8 cellular contexts compared by ENCODE assay signal in genomic region chr10:58384095-58384494, GRCh38. TPM values are rescaled to one million over a fixed set of nuclear protein-coding genes. Genes with fewer than 3 reads are reported as not detected.
DNase-seq lines count a peak whose midpoint lies in the region; ATAC-seq, FAIRE-seq and TF ChIP-seq lines count a peak whose summit lies in the region.

No MANE protein-coding gene starts in this region.

- peak overlapping the region; percentile 87 for H3K4me2 ChIP-seq in PC-3 (ENCODE audit: low read length)

- no peaks in the 10 kb centered on the region for H3K27me3 Mint-ChIP-seq in activated CD4-positive, alpha-beta T cell treated with anti-CD3 and anti-CD28 coated beads for 36 hours
- no peaks in the 10 kb centered on the region for H3K27me3 Mint-ChIP-seq in endodermal cell (ENCODE audit: insufficient read depth)

- CTCF ChIA-PET in activated CD4-positive, alpha-beta T cell treated with anti-CD3 and anti-CD28 coated beads for 36 hours (lab: Charles Lee): interaction anchor here (0.7 to 2.5 kb wide), 12 partner anchors 9 to 206 kb away, joined by 3 to 14 read pairs (median 6); partner anchors contain the start of genes CISD1, IPMK and UBE2D1
- CTCF ChIA-PET in PC-3 (lab: Charles Lee): no interaction called here

- peak overlapping the region; percentile 99 for H2AFZ ChIP-seq in PC-3 (ENCODE audit: low read length)

- WGBS in endodermal cell (ENCODE audit: insufficient coverage in 1 of 2, insufficient read length in 1 of 2), 2 experiments: 84 to 100% methylated on average over 1 to 3 of the region's 3 CpGs
- 37 to 69% methylated on average over 3 of the region's 3 CpGs for WGBS in pancreas, 2 donors

- intact Hi-C loops in activated CD4-positive, alpha-beta T cell treated with anti-CD3 and anti-CD28 coated beads for 36 hours (cut with DNase I, micrococcal nuclease): loop anchor here in 1 of 2 experiments (2.0 kb wide), 1 partner anchor 207 kb away; no protein-coding TSS in a partner anchor
- intact Hi-C loops in PC-3 (cut with micrococcal nuclease): loop anchor here (2.0 kb wide), 1 partner anchor 31 kb away; no protein-coding TSS in a partner anchor
- intact Hi-C loops in pancreas (cut with DNase I): no loop called here

- peak; percentile 30 for ATAC-seq in activated CD4-positive, alpha-beta T cell treated with anti-CD3 and anti-CD28 coated beads for 36 hours
- ATAC-seq in HG02943 (IDR thresholded peaks at IDR 0.05; ENCODE audit: low read depth, unreplicated experiment) (peak; percentile 60), PC-3 (peak; percentile 20), pancreas (peak in 3 of 4 donors; percentile 37 to 53 (median 38))

- H3K79me2 ChIP-seq in PC-3 (ENCODE audit: low read length): peaks cover 46% of the 10 kb centered on the region

- peak overlapping the region; percentile 87 for H3K4me3 ChIP-seq in PC-3 (ENCODE audit: low read length)
- peak overlapping the region; percentile 90 for H3K4me3 ChIP-seq in endodermal cell (ENCODE audit: low read length)
- peak overlapping the region in 3 of 4 donors; percentile 51 to 90 (median 76) for H3K4me3 ChIP-seq in pancreas

- no peaks in the 10 kb centered on the region for H3K9me3 Mint-ChIP-seq in activated CD4-positive, alpha-beta T cell treated with anti-CD3 and anti-CD28 coated beads for 36 hours (ENCODE audit: low read depth)
- H3K9me3 Mint-ChIP-seq in endodermal cell: no peaks in the 10 kb centered on the region

- peaks cover 25% of the 10 kb centered on the region for H3K4me1 ChIP-seq in PC-3 (ENCODE audit: insufficient read depth, low read length)
- H3K4me1 ChIP-seq in endodermal cell (ENCODE audit: control insufficient read depth, insufficient read depth, low read length): no peaks in the 10 kb centered on the region
- peaks cover 0 to 10% (median 0%) of the 10 kb centered on the region in 3 donors for H3K4me1 ChIP-seq in pancreas

- H3K27me3 ChIP-seq in PC-3 (ENCODE audit: low read length) (no peaks in the 10 kb centered on the region), endodermal cell (ENCODE audit: control insufficient read depth, insufficient read depth, low read length, poor library complexity, severe bottlenecking) (no peaks in the 10 kb centered on the region), pancreas (no peaks in the 10 kb centered on the region)

- FAIRE-seq in pancreas (lab: Jason Lieb, UNC): no peak

- no TSS peak for BruUV-seq in PC-3 (replicated peaks; lab: Mats Ljungman, UMichigan)

- H3K9ac ChIP-seq in PC-3 (ENCODE audit: low read length) (peak overlapping the region; percentile 92; the same call in 1 of the 2 replicates), endodermal cell (ENCODE audit: extremely low read depth, low read length, poor library complexity, severe bottlenecking) (no peak overlapping the region)

- H3K27ac Mint-ChIP-seq in activated CD4-positive, alpha-beta T cell treated with anti-CD3 and anti-CD28 coated beads for 36 hours: no peak overlapping the region
- no peak overlapping the region for H3K27ac Mint-ChIP-seq in endodermal cell

- H3K4me1 Mint-ChIP-seq in activated CD4-positive, alpha-beta T cell treated with anti-CD3 and anti-CD28 coated beads for 36 hours: peaks cover 35% of the 10 kb centered on the region
- H3K4me1 Mint-ChIP-seq in endodermal cell: peaks cover 9% of the 10 kb centered on the region

- TF ChIP-seq CTCF in PC-3 (conservative IDR thresholded peaks at IDR 0.05; ENCODE audit: low read depth, low read length): no peak
- TF ChIP-seq CTCF in endodermal cell (conservative IDR thresholded peaks at IDR 0.05): no peak
- TF ChIP-seq CTCF in pancreas (IDR thresholded peaks at IDR 0.05): no peak

- peaks cover 25% of the 10 kb centered on the region for H4K20me1 ChIP-seq in PC-3 (ENCODE audit: low read length)

- H3K27ac ChIP-seq in PC-3 (ENCODE audit: low read length): no peak overlapping the region
- no peak overlapping the region for H3K27ac ChIP-seq in endodermal cell (ENCODE audit: low read depth, low read length)
- H3K27ac ChIP-seq in pancreas: peak overlapping the region in 3 of 4 donors; percentile 60 to 78 (median 67)

- H3F3A ChIP-seq in PC-3 (ENCODE audit: low read length, unreplicated experiment): no peaks in the 10 kb centered on the region

- no peaks in the 10 kb centered on the region for H3K9me3 ChIP-seq in PC-3 (ENCODE audit: low read length)
- H3K9me3 ChIP-seq in endodermal cell (ENCODE audit: control insufficient read depth, low read length): no peaks in the 10 kb centered on the region
- H3K9me3 ChIP-seq in pancreas: no peaks in the 10 kb centered on the region

- peaks cover 26% of the 10 kb centered on the region for H3K36me3 Mint-ChIP-seq in activated CD4-positive, alpha-beta T cell treated with anti-CD3 and anti-CD28 coated beads for 36 hours (ENCODE audit: low read depth)
- peaks cover 24% of the 10 kb centered on the region for H3K36me3 Mint-ChIP-seq in endodermal cell (ENCODE audit: low read depth)

- DNase-seq in activated CD4-positive, alpha-beta T cell treated with anti-CD3 and anti-CD28 coated beads for 36 hours: no peak
- no peak for DNase-seq in activated CD4-positive, alpha-beta T cell treated with anti-CD3 and anti-CD28 coated beads for 48 hours
- peak; percentile 62 for DNase-seq in PC-3
- no peak for DNase-seq in endodermal cell
- no peak for DNase-seq in pancreas
- DNase-seq in amniotic stem cell (lab: John Stamatoyannopoulos, UW): no peak
- DNase-seq in NCI-H82 treated with DMSO at 0.1 percent for 48 hours (lab: John Stamatoyannopoulos, UW; ENCODE audit: unreplicated experiment): no peak

- H3K36me3 ChIP-seq in PC-3 (ENCODE audit: low read depth, low read length): peaks cover 25% of the 10 kb centered on the region
- H3K36me3 ChIP-seq in endodermal cell (ENCODE audit: control insufficient read depth, insufficient read depth, low read length): peaks cover 27% of the 10 kb centered on the region
- H3K36me3 ChIP-seq in pancreas: peaks cover 0 to 3% (median 0%) of the 10 kb centered on the region in 3 donors

- POLR2A ChIA-PET in activated CD4-positive, alpha-beta T cell treated with anti-CD3 and anti-CD28 coated beads for 36 hours (lab: Charles Lee): interaction anchor here (0.7 kb wide), 1 partner anchor 51 kb away, joined by 3 read pairs; no protein-coding TSS in a partner anchor
- POLR2A ChIA-PET in PC-3 (lab: Charles Lee; ENCODE audit: unreplicated experiment): interaction anchor here (0.7 kb wide), 1 partner anchor 243 kb away, joined by 8 read pairs; no protein-coding TSS in a partner anchor

- H3K4me3 Mint-ChIP-seq in activated CD4-positive, alpha-beta T cell treated with anti-CD3 and anti-CD28 coated beads for 36 hours: peak overlapping the region; percentile 100
- peak overlapping the region; percentile 92 for H3K4me3 Mint-ChIP-seq in endodermal cell

- no peaks in the 10 kb centered on the region for H3K9me2 ChIP-seq in PC-3 (replicated peaks; ENCODE audit: low read length)

RNA-seq across cellular contexts. Expression of gene TFAM, which starts 1.1 kb away (rescaled TPM):
- total RNA-seq in activated CD4-positive, alpha-beta T cell treated with anti-CD3 and anti-CD28 coated beads for 36 hours: 100 to 1,000 TPM; 108 to 112 TPM
- total RNA-seq in PC-3 (2014; rRNA removed): 96.8 and 121 TPM in 2 replicates
- 10 to 100 TPM; 68.6 to 72.9 TPM for total RNA-seq in endodermal cell
- polyA plus RNA-seq in endodermal cell (2013, experiment 1 of 2): 39.5 TPM
- 43.1 TPM for polyA plus RNA-seq in endodermal cell (2013, experiment 2 of 2)
- total RNA-seq in pancreas: 10 to 100 TPM in 5 of 6 donors, 1 to 10 TPM in 1; 8.7 to 17.1 (median 13.5) TPM
- 1 to 10 TPM; 2.1 to 5.8 TPM for polyA plus RNA-seq in pancreas

RNA-seq across cellular contexts. Expression of gene UBE2D1, which starts 49.3 kb away (rescaled TPM):
- 10 to 100 TPM; 12.7 to 15.3 TPM for total RNA-seq in activated CD4-positive, alpha-beta T cell treated with anti-CD3 and anti-CD28 coated beads for 36 hours
- total RNA-seq in PC-3 (2014; rRNA removed): 13.6 and 13.8 TPM in 2 replicates
- 10 to 100 TPM; 28.9 to 33.0 TPM for total RNA-seq in endodermal cell
- 35.7 TPM for polyA plus RNA-seq in endodermal cell (2013, experiment 1 of 2)
- polyA plus RNA-seq in endodermal cell (2013, experiment 2 of 2): 35.8 TPM
- 1 to 10 TPM; 2.5 to 8.9 (median 2.9) TPM for total RNA-seq in pancreas
- 1 to 10 TPM; 2.9 to 6.2 TPM for polyA plus RNA-seq in pancreas

Comparison
In these comparisons a context has a peak if more than half of its experiments do, and no peak if none do; other contexts are left out.
1. H3K27ac ChIP-seq: peak in pancreas (3 of 4); none in PC-3 (single experiment) and endodermal cell (single experiment).
2. Peak in every context shown above with its lines, with median percentiles within 50 percentile points of each other: ATAC-seq and H3K4me3 ChIP-seq.